ENCODE assay signal across 19 cellular contexts in genomic region chr2:8582191-8582849, GRCh38.
DNase-seq lines count a peak whose midpoint lies in the region; ATAC-seq, FAIRE-seq and TF ChIP-seq lines count a peak whose summit lies in the region.
"Had no signal": no experiment of that assay in that cellular context is flagged by ENCODE, and none has a peak within 500 bp of the region (broad histone marks: within the 10 kb centered on the region; RNA-seq: fewer than 3 reads in every experiment).

No MANE protein-coding gene starts in this region.

- peaks cover 7% of the 10 kb centered on the region for H3K27me3 Mint-ChIP-seq in stimulated activated naive CD8-positive, alpha-beta T cell treated with anti-CD3 and anti-CD28 coated beads, Interleukin-15, Interleukin-2, amounts not matched to agents 100 ng/mL and 50 ng/mL, for 24 hours
- H3K27me3 Mint-ChIP-seq: natural killer cell treated with Interleukin-12 subunit alpha and Interleukin-12 subunit beta and Interleukin-15 and Interleukin-18, amount 100 ng/mL, for 72 hours had no signal

- H3K9me3 ChIP-seq in pancreas, result no peaks in the 10 kb centered on the region
- H3K9me3 ChIP-seq in uterus, result no peaks in the 10 kb centered on the region

- H3K4me3 Mint-ChIP-seq in stimulated activated naive CD8-positive, alpha-beta T cell treated with anti-CD3 and anti-CD28 coated beads, Interleukin-15, Interleukin-2, amounts not matched to agents 100 ng/mL and 50 ng/mL, for 24 hours, result peak overlapping the region; percentile 26
- H3K4me3 Mint-ChIP-seq: natural killer cell treated with Interleukin-12 subunit alpha and Interleukin-12 subunit beta and Interleukin-15 and Interleukin-18, amount 100 ng/mL, for 72 hours had no signal

- no peaks in the 10 kb centered on the region for H3K36me3 Mint-ChIP-seq in stimulated activated naive CD8-positive, alpha-beta T cell treated with anti-CD3 and anti-CD28 coated beads, Interleukin-15, Interleukin-2, amounts not matched to agents 100 ng/mL and 50 ng/mL, for 24 hours (ENCODE audit: low read depth)
- H3K36me3 Mint-ChIP-seq: activated naive CD8-positive, alpha-beta T cell; natural killer cell treated with Interleukin-12 subunit alpha and Interleukin-12 subunit beta and Interleukin-15 and Interleukin-18, amount 100 ng/mL, for 72 hours had no signal

- H3K4me1 ChIP-seq in pancreas (peaks cover 0 to 10% (median 5%) of the 10 kb centered on the region in 3 donors), uterus (no peaks in the 10 kb centered on the region)

- no peak for TF ChIP-seq POLR2A in uterus (IDR thresholded peaks at IDR 0.05)

- no peaks in the 10 kb centered on the region for H3K9me3 Mint-ChIP-seq in stimulated activated naive CD8-positive, alpha-beta T cell treated with anti-CD3 and anti-CD28 coated beads, Interleukin-15, Interleukin-2, amounts not matched to agents 100 ng/mL and 50 ng/mL, for 24 hours
- H3K9me3 Mint-ChIP-seq: activated T-cell treated with anti-CD3 and anti-CD28 coated beads, Interleukin-2, amount 50 U/mL, for 72 hours; natural killer cell treated with Interleukin-12 subunit alpha and Interleukin-12 subunit beta and Interleukin-15 and Interleukin-18, amount 100 ng/mL, for 72 hours had no signal

- peaks cover 88% of the 10 kb centered on the region for H3K4me1 Mint-ChIP-seq in stimulated activated naive CD8-positive, alpha-beta T cell treated with anti-CD3 and anti-CD28 coated beads, Interleukin-15, Interleukin-2, amounts not matched to agents 100 ng/mL and 50 ng/mL, for 24 hours (ENCODE audit: low read depth)

- no peaks in the 10 kb centered on the region for H3K36me3 ChIP-seq in pancreas
- no peaks in the 10 kb centered on the region for H3K36me3 ChIP-seq in uterus

- no peak for FAIRE-seq in pancreas (lab: Jason Lieb, UNC)
- FAIRE-seq in RCC 7860 (lab: Jason Lieb, UNC), result no peak
- FAIRE-seq: G401.6 had no signal

- H3K4me3 ChIP-seq in pancreas (no peak overlapping the region), uterus (no peak overlapping the region)
- H3K4me3 ChIP-seq: lung, PC-9 had no signal

- H3K27me3 ChIP-seq in pancreas (no peaks in the 10 kb centered on the region), uterus (no peaks in the 10 kb centered on the region)

- DNase-seq in stimulated activated naive CD8-positive, alpha-beta T cell treated with anti-CD3 and anti-CD28 coated beads, Interleukin-15, Interleukin-2, amounts not matched to agents 100 U/mL and 50 U/mL, for 24 hours, result no peak
- DNase-seq in ecto neural progenitor cell (ENCODE audit: low spot score) (peak; percentile 43), pancreas (peak in 1 of 6 donors; percentile 11), ureter (ENCODE audit: low spot score) (peak; percentile 39), RCC 7860 (ENCODE audit: low spot score) (no peak), NCI-H748 treated with DMSO at 0.1 percent for 48 hours (lab: John Stamatoyannopoulos, UW) (no peak), uterus (no peak)
- DNase-seq: activated T-cell treated with anti-CD3 and anti-CD28 coated beads, Interleukin-2, amount 50 U/mL, for 72 hours; Calu3; GOT3; KBM-7; NCI-H1092; NCI-H526 treated with DMSO at 0.1 percent for 48 hours; PC-9 had no signal

- H3K27ac ChIP-seq in pancreas, result peak overlapping the region in 3 of 4 donors; percentile 63 to 80 (median 80)
- H3K27ac ChIP-seq in uterus, result no peak overlapping the region
- H3K27ac ChIP-seq: PC-9 had no signal

- intact Hi-C loops in pancreas (cut with DNase I), result no loop called here
- intact Hi-C loops in uterus (cut with DNase I; ENCODE audit: low total_unique reads), result no loop called here

- no peak overlapping the region for H3K27ac Mint-ChIP-seq in stimulated activated naive CD8-positive, alpha-beta T cell treated with anti-CD3 and anti-CD28 coated beads, Interleukin-15, Interleukin-2, amounts not matched to agents 100 ng/mL and 50 ng/mL, for 24 hours
- H3K27ac Mint-ChIP-seq: activated naive CD8-positive, alpha-beta T cell; activated T-cell treated with anti-CD3 and anti-CD28 coated beads, Interleukin-2, amount 50 U/mL, for 72 hours; natural killer cell treated with Interleukin-12 subunit alpha and Interleukin-12 subunit beta and Interleukin-15 and Interleukin-18, amount 100 ng/mL, for 72 hours had no signal

- no peak for TF ChIP-seq CTCF in pancreas (IDR thresholded peaks at IDR 0.05)
- TF ChIP-seq CTCF in uterus (IDR thresholded peaks at IDR 0.05), result no peak

- WGBS in pancreas, 2 donors, result 85 to 89% methylated on average over 7 of the region's 7 CpGs

- no peak for ATAC-seq in stimulated activated naive CD8-positive, alpha-beta T cell treated with anti-CD3 and anti-CD28 coated beads, Interleukin-15, Interleukin-2, amounts not matched to agents 100 U/mL and 50 U/mL, for 24 hours
- no peak for ATAC-seq in pancreas
- ATAC-seq: activated T-cell treated with anti-CD3 and anti-CD28 coated beads, Interleukin-2, amount 50 U/mL, for 72 hours; natural killer cell treated with Interleukin-12 subunit alpha and Interleukin-12 subunit beta and Interleukin-15 and Interleukin-18, amount 100 ng/mL, for 72 hours had no signal

Comparison
In these comparisons a context has a peak if more than half of its experiments do, and no peak if none do; other contexts are left out.
1. DNase-seq: peak in ecto neural progenitor cell (single experiment) and ureter (single experiment); none in stimulated activated naive CD8-positive, alpha-beta T cell treated with anti-CD3 and anti-CD28 coated beads, Interleukin-15, Interleukin-2, amounts not matched to agents 100 U/mL and 50 U/mL, for 24 hours (single experiment), RCC 7860 (single experiment), NCI-H748 treated with DMSO at 0.1 percent for 48 hours (single experiment) and uterus (0 of 2).
2. H3K27ac ChIP-seq: peak in pancreas (3 of 4); none in uterus (0 of 2).